ENCODE assay signal across 23 cellular contexts in the genomic region with DNA sequence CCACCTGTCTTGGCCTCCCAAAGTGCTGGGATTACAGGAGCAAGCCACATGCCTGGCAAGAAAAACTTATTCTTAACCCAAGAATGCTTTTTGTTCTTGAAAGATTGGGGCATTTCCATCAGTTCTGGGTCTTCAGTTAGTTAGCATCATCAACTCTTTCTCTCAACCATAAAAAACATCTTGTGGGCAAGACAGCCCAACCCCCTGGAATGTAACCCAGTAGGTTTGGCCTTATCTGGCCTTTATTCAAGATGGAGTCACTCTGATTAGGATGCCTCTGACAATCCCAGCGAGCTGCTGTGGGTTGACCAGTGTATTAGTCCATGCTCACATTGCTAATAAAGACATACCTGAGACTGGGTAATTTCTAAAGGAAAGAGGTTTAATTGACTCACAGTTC. TPM values are rescaled to one million over a fixed set of nuclear protein-coding genes. Genes with fewer than 3 reads are reported as not detected.
"Had no signal": no experiment of that assay in that cellular context is flagged by ENCODE, and none has a peak within 500 bp of the region (broad histone marks: within the 10 kb centered on the region; RNA-seq: fewer than 3 reads in every experiment).

No MANE protein-coding gene starts in this region.

- H3K4me2 ChIP-seq: hepatocyte had no signal

- DNase-seq: activated CD4-positive, alpha-beta T cell treated with anti-CD3 and anti-CD28 coated beads for 4 hours; activated CD8-positive, alpha-beta memory T cell treated with anti-CD3 and anti-CD28 coated beads, Interleukin-2, amount 50 U/mL, for 48 hours; activated gamma-delta T cell treated with Interleukin-2 at 50 U/mL for 16 hours; activated naive CD8-positive, alpha-beta T cell treated with anti-CD3 and anti-CD28 coated beads for 36 hours; activated T-cell treated with anti-CD3 and anti-CD28 coated beads, Interleukin-2, amount 50 U/mL, for 72 hours; dorsolateral prefrontal cortex; endodermal cell; erythroblast; mammary epithelial cell; mucosa of descending colon; naive thymus-derived CD4-positive, alpha-beta T cell; retina; stimulated activated CD4-positive, alpha-beta T cell treated with anti-CD3 and anti-CD28 coated beads, Interleukin-4, amount 100 ng/mL, for 4 hours; stimulated activated CD8-positive, alpha-beta memory T cell treated with anti-CD3 and anti-CD28 coated beads, Interleukin-4, amount 100 ng/mL, for 48 hours; stimulated activated naive CD8-positive, alpha-beta T cell treated with anti-CD3 and anti-CD28 coated beads, Interleukin-15, Interleukin-2, amounts not matched to agents 100 U/mL and 50 U/mL, for 24 hours; T-helper 2 cell had no signal

- H3K36me3 ChIP-seq: upper lobe of right lung had no signal

- H3K27me3 ChIP-seq: hepatocyte, upper lobe of right lung had no signal

- ATAC-seq: activated T-cell treated with anti-CD3 and anti-CD28 coated beads, Interleukin-2, amount 50 U/mL, for 72 hours; left lobe of liver; mucosa of descending colon; stimulated activated naive CD8-positive, alpha-beta T cell treated with anti-CD3 and anti-CD28 coated beads, Interleukin-15, Interleukin-2, amounts not matched to agents 100 U/mL and 50 U/mL, for 24 hours had no signal

- FAIRE-seq: keratinocyte had no signal

- H3K9me3 ChIP-seq: mucosa of descending colon, upper lobe of right lung had no signal

- H3K79me2 ChIP-seq: hepatocyte had no signal

- H3K4me3 ChIP-seq: dorsolateral prefrontal cortex, hepatocyte, mucosa of descending colon, skin epidermis, upper lobe of right lung had no signal

- H2AFZ ChIP-seq: hepatocyte had no signal

- H3K27ac ChIP-seq: dorsolateral prefrontal cortex, hepatocyte, upper lobe of right lung had no signal

RNA-seq across cellular contexts. Expression of a gene that starts 26.5 kb away (rescaled TPM):
- total RNA-seq: activated naive CD8-positive, alpha-beta T cell treated with anti-CD3 and anti-CD28 coated beads for 36 hours; activated T-cell treated with anti-CD3 and anti-CD28 coated beads, Interleukin-2, amount 50 U/mL, for 72 hours; naive thymus-derived CD4-positive, alpha-beta T cell had no signal
- polyA plus RNA-seq: keratinocyte; naive thymus-derived CD4-positive, alpha-beta T cell had no signal

RNA-seq across cellular contexts. Expression of a gene that starts 58.7 kb away (rescaled TPM):
- total RNA-seq: activated naive CD8-positive, alpha-beta T cell treated with anti-CD3 and anti-CD28 coated beads for 36 hours; activated T-cell treated with anti-CD3 and anti-CD28 coated beads, Interleukin-2, amount 50 U/mL, for 72 hours; cardiac septum; dorsolateral prefrontal cortex; endodermal cell; hepatocyte; left lobe of liver; mammary epithelial cell; naive thymus-derived CD4-positive, alpha-beta T cell; temporal lobe; upper lobe of right lung had no signal
- polyA plus RNA-seq: hepatocyte, keratinocyte, mammary epithelial cell had no signal
